ENCODE assay signal across 9 cellular contexts in genomic region chr2:12050381-12050780, GRCh38.
DNase-seq lines count a peak whose midpoint lies in the region; ATAC-seq, FAIRE-seq and TF ChIP-seq lines count a peak whose summit lies in the region.
"Had no signal": no experiment of that assay in that cellular context is flagged by ENCODE, and none has a peak within 500 bp of the region (broad histone marks: within the 10 kb centered on the region; RNA-seq: fewer than 3 reads in every experiment).

No MANE protein-coding gene starts in this region.

- FAIRE-seq in HepG2 (lab: Jason Lieb, UNC) = peak; percentile 60

- BruUV-seq in HepG2 (replicated peaks; lab: Mats Ljungman, UMichigan) = no TSS peak

- no peak overlapping the region for H2AFZ ChIP-seq in HepG2 (ENCODE audit: low read length)

- no peak overlapping the region for H3K4me2 ChIP-seq in HepG2 (ENCODE audit: low read depth, low read length)

- H3K4me3 ChIP-seq in RWPE2 (ENCODE audit: severe bottlenecking) (no peak overlapping the region), HepG2 (replicated peaks in 1 of 3; ENCODE audit: insufficient read depth in 1 of 3, low read depth in 2 of 3, low read length in 3 of 3) (no peak overlapping the region)

- in situ Hi-C loops in HepG2 (cut with HindIII; ENCODE audit: extremely low pct_ligation_motif_present, low pct_unique_long_range_greater_than_20kb) = no loop called here

- no peak for TF ChIP-seq RAD21 in HepG2 (CRISPR knock-in tag; IDR thresholded peaks at IDR 0.05)

- H3K27me3 ChIP-seq in RWPE2 (ENCODE audit: insufficient read depth, poor library complexity, severe bottlenecking) (no peaks in the 10 kb centered on the region), HepG2 (ENCODE audit: control insufficient read depth in 1 of 2, insufficient read depth in 2 of 2, low read length in 2 of 2) (peaks cover 2 to 5% of the 10 kb centered on the region in 2 experiments; a peak in 2 of 5 replicates)

- intact Hi-C loops in HepG2 (cut with micrococcal nuclease; ENCODE audit: unreplicated experiment) = no loop called here

- POLR2A ChIA-PET in HepG2 (lab: Yijun Ruan, JAX) = no interaction called here

- CTCF ChIA-PET in HepG2 (lab: Yijun Ruan, JAX; ENCODE audit: low intra/inter-chr PET ratio, low total read pairs) = no interaction called here

- no peak for TF ChIP-seq POLR2A in HepG2 (IDR thresholded peaks at IDR 0.05; ENCODE audit: insufficient read depth in 1 of 2, low read depth in 2 of 2, low read length in 2 of 2)

- peak; percentile 62 for DNase-seq in GM03348 (ENCODE audit: low spot score)
- DNase-seq in RWPE2 (ENCODE audit: low spot score) = no peak
- DNase-seq in HepG2 (ENCODE audit: low spot score) = peak; percentile 16
- no peak for DNase-seq in iPS-NIHi11 (ENCODE audit: low spot score)
- DNase-seq in GM19240 (ENCODE audit: insufficient read length, low spot score) = no peak
- no peak for DNase-seq in retina
- DNase-seq: NCI-H1694 treated with DMSO at 0.1 percent for 48 hours had no signal

- H3K36me3 ChIP-seq in RWPE2 (ENCODE audit: low read depth) (no peaks in the 10 kb centered on the region), HepG2 (replicated peaks in 1 of 2; ENCODE audit: control insufficient read depth in 1 of 2, insufficient read depth in 2 of 2, low read length in 2 of 2) (no peaks in the 10 kb centered on the region)

- H3K9me3 ChIP-seq in RWPE2 (ENCODE audit: severe bottlenecking) = no peaks in the 10 kb centered on the region
- H3K9me3 ChIP-seq in HepG2 (ENCODE audit: low read length) = no peaks in the 10 kb centered on the region

- TF ChIP-seq CTCF in RWPE2 (IDR thresholded peaks at IDR 0.05; ENCODE audit: poor library complexity, severe bottlenecking) (no peak), HepG2 (CRISPR knock-in tag; IDR thresholded peaks at IDR 0.05) (0 out of 2 replicates have a peak, but pooled peaks have one; percentile 25)

- no peaks in the 10 kb centered on the region for H3K79me2 ChIP-seq in HepG2 (ENCODE audit: insufficient read depth, low read length)

- H3K27ac ChIP-seq in RWPE2 (ENCODE audit: poor library complexity, severe bottlenecking) (no peak overlapping the region), HepG2 (ENCODE audit: extremely low read length, insufficient read depth, low read length) (no peak overlapping the region)

- H4K20me1 ChIP-seq in HepG2 (ENCODE audit: insufficient read depth, low read length) = no peaks in the 10 kb centered on the region

- no peak for TF ChIP-seq EP300 in HepG2 (IDR thresholded peaks at IDR 0.05; ENCODE audit: low read depth in 2 of 2, low read length in 2 of 2)
- TF ChIP-seq EP300 in HepG2 (CRISPR knock-in tag; IDR thresholded peaks at IDR 0.05; ENCODE audit: borderline replicate concordance) = no peak

- 2% methylated on average over 5 of the region's 5 CpGs for WGBS in HepG2 (ENCODE audit: low lambda C conversion rate)

- H3K9ac ChIP-seq in HepG2 (ENCODE audit: insufficient read depth, low read depth, low read length) = no peak overlapping the region

- ATAC-seq in HG02642 (IDR thresholded peaks at IDR 0.05; ENCODE audit: poor library complexity, unreplicated experiment) (peak; percentile 48), RWPE2 (ENCODE audit: low read depth) (peak; percentile 68), HepG2 (peak; percentile 78), GM18520 (IDR thresholded peaks at IDR 0.05; ENCODE audit: unreplicated experiment) (no peak)

- peaks cover 15% of the 10 kb centered on the region for H3K4me1 ChIP-seq in RWPE2 (ENCODE audit: insufficient read depth, poor library complexity, severe bottlenecking)
- H3K4me1 ChIP-seq in HepG2 (ENCODE audit: insufficient read depth, low read length) = no peaks in the 10 kb centered on the region

TF ChIP-seq in HepG2, 621 proteins besides CTCF, POLR2A, EP300 and RAD21:
- TF ChIP-seq STAG1 (CRISPR knock-in tag; IDR thresholded peaks at IDR 0.05) = peak; percentile 23
- TF ChIP-seq RELA (CRISPR knock-in tag; IDR thresholded peaks at IDR 0.05) = no peak

Comparison
In these comparisons a context has a peak if more than half of its experiments do, and no peak if none do; other contexts are left out.
1. DNase-seq: peak in GM03348 (single experiment) and HepG2 (single experiment); none in RWPE2 (single experiment), iPS-NIHi11 (single experiment), GM19240 (single experiment) and retina (single experiment).